26 cellular contexts compared by ENCODE assay signal in the genomic region with DNA sequence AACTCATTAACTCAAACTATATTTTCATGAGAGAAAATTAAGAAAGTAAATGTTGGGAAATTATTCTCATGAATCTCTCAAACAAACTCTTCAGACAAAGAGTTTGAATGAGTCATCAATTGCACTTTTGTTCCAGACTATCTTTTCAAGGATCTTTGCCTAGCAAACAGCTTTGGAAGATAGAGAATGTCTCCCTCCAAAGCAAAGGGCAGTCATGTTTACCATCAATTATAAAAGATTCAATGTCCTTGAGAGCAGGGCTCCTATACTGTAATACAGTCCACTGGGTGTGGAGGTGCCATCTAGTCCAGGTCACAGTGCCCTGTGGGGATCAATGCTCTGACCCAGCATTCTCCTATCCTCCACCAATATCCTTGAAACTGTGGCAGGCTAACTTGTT.
DNase-seq lines count a peak whose midpoint lies in the region; ATAC-seq and TF ChIP-seq lines count a peak whose summit lies in the region.
"Had no signal": no experiment of that assay in that cellular context is flagged by ENCODE, and none has a peak within 500 bp of the region (broad histone marks: within the 10 kb centered on the region; RNA-seq: fewer than 3 reads in every experiment).

No MANE protein-coding gene starts in this region.

- H3K27ac ChIP-seq in SK-N-SH (ENCODE audit: low read depth in 2 of 2, low read length in 1 of 2) (peak overlapping the region in 1 of 2 experiments; percentile 33; a peak in 1 of 4 replicates), Peyer's patch (no peak overlapping the region)
- H3K27ac ChIP-seq: lower lobe of right lung, stomach, thyroid gland, vagina had no signal

- H3K4me1 ChIP-seq in SK-N-SH (ENCODE audit: control insufficient read depth in 1 of 2, insufficient read depth in 2 of 2, low read depth in 1 of 2, low read length in 1 of 2) (no peaks in the 10 kb centered on the region; a peak in 1 of 4 replicates), Peyer's patch (no peaks in the 10 kb centered on the region)
- H3K4me1 ChIP-seq: lower lobe of right lung, stomach, thyroid gland, vagina had no signal

- DNase-seq in SIG-M5 treated with dmso at 0.1 percent for 504 hours (lab: John Stamatoyannopoulos, UW; ENCODE audit: unreplicated experiment) (peak; percentile 13), SIG-M5 (lab: John Stamatoyannopoulos, UW) (no peak), SK-N-SH (no peak), epithelial cell of esophagus (ENCODE audit: low read depth) (peak; percentile 21), Peyer's patch (no peak)
- DNase-seq: activated CD4-positive, alpha-beta T cell treated with anti-CD3 and anti-CD28 coated beads for 1 hour; activated CD8-positive, alpha-beta T cell treated with anti-CD3 and anti-CD28 coated beads for 36 hours; anterior cingulate cortex; CD8-positive, alpha-beta T cell; H9; KG1; lower lobe of right lung; natural killer cell; NCI-H1694; NCI-H2171; NCI-H524; small intestine; stimulated activated CD4-positive, alpha-beta T cell treated with anti-CD3 and anti-CD28 coated beads, Interleukin-1b, Interleukin-23, amount 100 ng/mL, for 48 hours; stimulated activated CD8-positive, alpha-beta memory T cell treated with anti-CD3 and anti-CD28 coated beads, Interleukin-4, amount 100 ng/mL, for 48 hours; stomach; T-helper 17 cell; thyroid gland had no signal

- no peaks in the 10 kb centered on the region for H3K27me3 ChIP-seq in SK-N-SH (ENCODE audit: insufficient read depth)
- H3K27me3 ChIP-seq in Peyer's patch = no peaks in the 10 kb centered on the region
- H3K27me3 ChIP-seq: stomach, thyroid gland, vagina had no signal

- no peaks in the 10 kb centered on the region for H4K20me1 ChIP-seq in SK-N-SH (ENCODE audit: insufficient read depth)

- TF ChIP-seq POLR2A in Peyer's patch (IDR thresholded peaks at IDR 0.05) = no peak

- no peak for TF ChIP-seq CTCF in SK-N-SH (IDR thresholded peaks at IDR 0.05)
- TF ChIP-seq CTCF in epithelial cell of esophagus (IDR thresholded peaks at IDR 0.05; ENCODE audit: insufficient read depth, low read depth, low read length, missing control alignments) = no peak
- TF ChIP-seq CTCF in Peyer's patch (IDR thresholded peaks at IDR 0.05) = no peak

- H3K4me2 ChIP-seq in SK-N-SH = no peak overlapping the region; the same call in 1 of the 2 replicates

- POLR2A ChIA-PET in SK-N-SH (lab: Yijun Ruan, JAX) = no interaction called here

- CTCF ChIA-PET in SK-N-SH (lab: Yijun Ruan, JAX) = no interaction called here

- no peaks in the 10 kb centered on the region for H3K79me2 ChIP-seq in SK-N-SH (ENCODE audit: insufficient read depth)

- ATAC-seq in HG03135 (IDR thresholded peaks at IDR 0.05; ENCODE audit: unreplicated experiment) (no peak), HG03108 (IDR thresholded peaks at IDR 0.05; ENCODE audit: unreplicated experiment) (no peak)
- no peak for ATAC-seq in activated CD4-positive, CD25-positive, alpha-beta regulatory T cell treated with anti-CD3 and anti-CD28 coated beads, Interleukin-2, amount 50 U/mL, for 24 hours
- ATAC-seq: activated CD8-positive, alpha-beta T cell treated with anti-CD3 and anti-CD28 coated beads for 36 hours; CD8-positive, alpha-beta T cell; lower lobe of right lung; natural killer cell; T-helper 17 cell had no signal

- H3F3A ChIP-seq in SK-N-SH (replicated peaks; ENCODE audit: insufficient read depth) = no peaks in the 10 kb centered on the region

- H3K9me2 ChIP-seq in SK-N-SH = no peaks in the 10 kb centered on the region

- H3K36me3 ChIP-seq in SK-N-SH (replicated peaks in 1 of 2; ENCODE audit: control insufficient read depth in 1 of 2, insufficient read depth in 2 of 2, low read length in 1 of 2) (no peaks in the 10 kb centered on the region), Peyer's patch (no peaks in the 10 kb centered on the region)
- H3K36me3 ChIP-seq: lower lobe of right lung, stomach, thyroid gland, vagina had no signal

- no peak; a peak in 1 of 4 replicates for TF ChIP-seq EP300 in SK-N-SH (IDR thresholded peaks at IDR 0.05; ENCODE audit: borderline replicate concordance in 1 of 2, low read depth in 1 of 2, low read length in 1 of 2)

- TF ChIP-seq RAD21 in SK-N-SH (IDR thresholded peaks at IDR 0.05; ENCODE audit: low read length) = no peak

- H3K9ac ChIP-seq in SK-N-SH = no peak overlapping the region

- H3K9me3 ChIP-seq in SK-N-SH = no peaks in the 10 kb centered on the region
- no peaks in the 10 kb centered on the region for H3K9me3 ChIP-seq in Peyer's patch
- H3K9me3 ChIP-seq: lower lobe of right lung, thyroid gland, vagina had no signal

- no peak overlapping the region; the same call in 1 of the 2 replicates for H2AFZ ChIP-seq in SK-N-SH (ENCODE audit: low read depth)

- H3K4me3 ChIP-seq in SK-N-SH (ENCODE audit: low read depth in 2 of 2, low read length in 1 of 2) (no peak overlapping the region), epithelial cell of esophagus (ENCODE audit: low read length) (no peak overlapping the region), Peyer's patch (no peak overlapping the region)
- H3K4me3 ChIP-seq: lower lobe of right lung, stomach, thyroid gland, vagina had no signal

TF ChIP-seq in SK-N-SH, 30 proteins besides CTCF, POLR2A, EP300 and RAD21:
- TF ChIP-seq RFX5 (IDR thresholded peaks at IDR 0.05; ENCODE audit: low read length) (no peak), TCF12 (IDR thresholded peaks at IDR 0.05) (peak; percentile 31; the same call in 1 of the 2 replicates), FOSL2 (IDR thresholded peaks at IDR 0.05; ENCODE audit: borderline replicate concordance, low read depth) (peak; percentile 57; the same call in 1 of the 2 replicates), JUND (IDR thresholded peaks at IDR 0.05) (peak; percentile 52), FOXM1 (IDR thresholded peaks at IDR 0.05; ENCODE audit: low read depth) (no peak)
TF ChIP-seq in SK-N-SH: peak in this region for 3.

Comparison
In these comparisons a context has a peak if more than half of its experiments do, and no peak if none do; other contexts are left out.
1. DNase-seq: peak in SIG-M5 treated with dmso at 0.1 percent for 504 hours (single experiment) and epithelial cell of esophagus (single experiment); none in SIG-M5 (single experiment), SK-N-SH (single experiment) and Peyer's patch (0 of 3).